16 cellular contexts compared by ENCODE assay signal in the genomic region with DNA sequence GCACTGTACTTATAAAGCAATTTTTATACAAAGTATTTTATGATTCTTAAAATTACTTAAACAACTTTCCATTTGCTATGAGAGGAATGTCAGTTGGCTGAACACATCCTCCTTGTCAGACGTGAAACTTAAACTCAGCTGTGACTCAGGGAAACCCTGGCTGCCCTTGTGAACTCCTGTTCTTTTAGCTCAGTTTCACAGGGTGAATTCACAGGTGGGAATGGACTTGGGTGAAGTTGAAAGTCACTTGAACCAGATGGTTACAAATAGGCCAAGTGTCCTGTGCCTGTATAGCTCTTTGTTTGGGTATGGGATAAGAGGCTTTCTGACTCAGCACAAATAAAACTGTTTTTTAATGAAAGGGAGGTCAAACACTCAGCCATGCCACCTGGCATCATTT.
A peak's percentile ranks its signal among the peaks of the same experiment; 100 is the strongest.
DNase-seq lines count a peak whose midpoint lies in the region; ATAC-seq and TF ChIP-seq lines count a peak whose summit lies in the region.
"Had no signal": no experiment of that assay in that cellular context is flagged by ENCODE, and none has a peak within 500 bp of the region (broad histone marks: within the 10 kb centered on the region; RNA-seq: fewer than 3 reads in every experiment).

No MANE protein-coding gene starts in this region.

- H3K4me3 ChIP-seq in suprapubic skin = no peak overlapping the region
- H3K4me3 ChIP-seq: coronary artery, transverse colon had no signal

- peak; percentile 18 for DNase-seq in NCI-H1092 treated with DMSO at 0.1 percent for 48 hours (lab: John Stamatoyannopoulos, UW)
- DNase-seq in dedifferentiated amniotic fluid mesenchymal stem cell (ENCODE audit: extremely low spot score) = peak; percentile 63
- DNase-seq in non-pigmented ciliary epithelial cell (ENCODE audit: low read depth) = peak; percentile 67
- no peak for DNase-seq in suprapubic skin (ENCODE audit: low spot score in 2 of 2)
- no peak for DNase-seq in G401 (ENCODE audit: low spot score)
- no peak for DNase-seq in iPS-NIHi7 (ENCODE audit: extremely low spot score)
- DNase-seq: activated CD4-positive, alpha-beta T cell treated with anti-CD3 and anti-CD28 coated beads, Interleukin-2, amount 10 ng/mL, durations not matched to agents 7 days and 5 days; activated gamma-delta T cell; CD4-positive, CD25-positive, alpha-beta regulatory T cell; hippocampal formation; NCI-H526; retina; transverse colon had no signal

- H3K36me3 ChIP-seq in suprapubic skin = no peaks in the 10 kb centered on the region
- H3K36me3 ChIP-seq: transverse colon had no signal

- 52% methylated on average over 1 of the region's 1 CpG for WGBS in suprapubic skin

- no peak for TF ChIP-seq EP300 in suprapubic skin (IDR thresholded peaks at IDR 0.05)

- in situ Hi-C loops in G401 (cut with HindIII; ENCODE audit: low sequenced_read_pairs) = no loop called here

- TF ChIP-seq POLR2A in suprapubic skin (IDR thresholded peaks at IDR 0.05) = no peak

- TF ChIP-seq CTCF in C4-2B (conservative IDR thresholded peaks at IDR 0.05) (no peak), suprapubic skin (IDR thresholded peaks at IDR 0.05) (no peak)

- H3K27me3 ChIP-seq in suprapubic skin = no peaks in the 10 kb centered on the region
- H3K27me3 ChIP-seq: transverse colon had no signal

- H3K4me1 ChIP-seq in suprapubic skin = no peaks in the 10 kb centered on the region
- H3K4me1 ChIP-seq: transverse colon had no signal

- no peaks in the 10 kb centered on the region for H3K9me3 ChIP-seq in suprapubic skin
- H3K9me3 ChIP-seq: transverse colon had no signal

- no peak for ATAC-seq in HG02870 (IDR thresholded peaks at IDR 0.05; ENCODE audit: unreplicated experiment)

- H3K27ac ChIP-seq in C4-2B (peak overlapping the region; percentile 47; the same call in 1 of the 2 replicates), suprapubic skin (no peak overlapping the region)
- H3K27ac ChIP-seq: coronary artery, transverse colon had no signal

Comparison
In these comparisons a context has a peak if more than half of its experiments do, and no peak if none do; other contexts are left out.
1. DNase-seq: peak in NCI-H1092 treated with DMSO at 0.1 percent for 48 hours (single experiment), dedifferentiated amniotic fluid mesenchymal stem cell (single experiment) and non-pigmented ciliary epithelial cell (single experiment); none in suprapubic skin (0 of 2), G401 (single experiment) and iPS-NIHi7 (single experiment).